Comparison of ENCODE assay signal across 8 cellular contexts in genomic region chr9:91423785-91424402, GRCh38. TPM values are rescaled to one million over a fixed set of nuclear protein-coding genes. Genes with fewer than 3 reads are reported as not detected.
DNase-seq lines count a peak whose midpoint lies in the region; ATAC-seq lines count a peak whose summit lies in the region.

Gene NFIL3 (minus strand): TSS chr9:91423832. CDS start chr9:91410734, 13,098 bp downstream.

- ATAC-seq in GM19043 (IDR thresholded peaks at IDR 0.05; ENCODE audit: low read depth, unreplicated experiment) (peak; percentile 77), HG03378 (IDR thresholded peaks at IDR 0.05; ENCODE audit: unreplicated experiment) (peak; percentile 38)

- DNase-seq in AG20443 (ENCODE audit: low spot score) (peak; percentile 95), NCI-H774 (lab: John Stamatoyannopoulos, UW) (peak; percentile 84), lung microvascular endothelial cell (ENCODE audit: low read depth in 2 of 2) (peak; percentile 84 to 89)
- peak; percentile 23 to 58 for DNase-seq in activated CD8-positive, alpha-beta memory T cell treated with anti-CD3 and anti-CD28 coated beads for 1 hour (ENCODE audit: extremely low read depth in 1 of 2, low read depth in 1 of 2)
- peak; percentile 26 for DNase-seq in effector CD8-positive, alpha-beta T cell (lab: John Stamatoyannopoulos, UW)
- peak; percentile 29 to 62 (median 43) for DNase-seq in stimulated activated CD4-positive, alpha-beta T cell treated with anti-CD3 and anti-CD28 coated beads, TNF-alpha, amount 100 ng/mL, for 4 hours (ENCODE audit: low read depth in 3 of 3)

RNA-seq across cellular contexts. Expression of gene NFIL3, which starts in this region (rescaled TPM):
- 2.6 and 4.6 TPM in 2 replicates for total RNA-seq in lung microvascular endothelial cell

Comparison
In these comparisons a context has a peak if more than half of its experiments do, and no peak if none do; other contexts are left out.
1. Peak in every context shown above with its lines: DNase-seq and ATAC-seq.
2. DNase-seq: peak in every context shown above with its lines; median percentile 95 in AG20443; 86 in lung microvascular endothelial cell; 84 in NCI-H774; 43 in stimulated activated CD4-positive, alpha-beta T cell treated with anti-CD3 and anti-CD28 coated beads, TNF-alpha, amount 100 ng/mL, for 4 hours; 40 in activated CD8-positive, alpha-beta memory T cell treated with anti-CD3 and anti-CD28 coated beads for 1 hour; 26 in effector CD8-positive, alpha-beta T cell.